17 cellular contexts compared by ENCODE assay signal in genomic region chrX:21638311-21638710, GRCh38. TPM values are rescaled to one million over a fixed set of nuclear protein-coding genes. Genes with fewer than 3 reads are reported as not detected.
DNase-seq lines count a peak whose midpoint lies in the region; FAIRE-seq and TF ChIP-seq lines count a peak whose summit lies in the region.
"Had no signal": no experiment of that assay in that cellular context is flagged by ENCODE, and none has a peak within 500 bp of the region (broad histone marks: within the 10 kb centered on the region; RNA-seq: fewer than 3 reads in every experiment).

No MANE protein-coding gene starts in this region.

- H3K27ac ChIP-seq in endothelial cell of umbilical vein (ENCODE audit: insufficient read depth, low read depth, low read length) (no peak overlapping the region), OCI-LY7 (ENCODE audit: low read depth, low read length, poor library complexity, severe bottlenecking) (no peak overlapping the region)
- H3K27ac ChIP-seq: testis had no signal

- H3K36me3 ChIP-seq in endothelial cell of umbilical vein (ENCODE audit: control insufficient read depth in 2 of 2, extremely low read depth in 1 of 2, insufficient read depth in 2 of 2, low read length in 2 of 2) (no peaks in the 10 kb centered on the region), OCI-LY7 (ENCODE audit: insufficient read depth, low read length) (no peaks in the 10 kb centered on the region)

- H3K9me3 ChIP-seq in endothelial cell of umbilical vein (replicated peaks; ENCODE audit: control insufficient read depth, insufficient read depth, low read length): no peaks in the 10 kb centered on the region
- no peaks in the 10 kb centered on the region for H3K9me3 ChIP-seq in OCI-LY7 (ENCODE audit: low read length)
- H3K9me3 ChIP-seq: testis had no signal

- no peaks in the 10 kb centered on the region for H3K27me3 ChIP-seq in endothelial cell of umbilical vein (ENCODE audit: control insufficient read depth in 2 of 2, insufficient read depth in 2 of 2, low read length in 2 of 2)
- H3K27me3 ChIP-seq: testis had no signal

- H3K4me3 ChIP-seq in AG09309 (ENCODE audit: control insufficient read depth, low read depth, low read length) (no peak overlapping the region), endothelial cell of umbilical vein (replicated peaks in 1 of 3; ENCODE audit: insufficient read depth in 1 of 3, low read depth in 1 of 3, low read length in 3 of 3) (no peak overlapping the region), OCI-LY7 (ENCODE audit: low read depth, low read length, poor library complexity, severe bottlenecking) (no peak overlapping the region)
- H3K4me3 ChIP-seq: testis had no signal

- TF ChIP-seq CTCF in AG09309 (IDR thresholded peaks at IDR 0.05; ENCODE audit: control insufficient read depth, insufficient read depth, low read depth, low read length, missing control alignments): no peak
- no peak for TF ChIP-seq CTCF in endothelial cell of umbilical vein (IDR thresholded peaks at IDR 0.05; ENCODE audit: extremely low read depth in 1 of 2, insufficient read depth in 1 of 2, low read depth in 1 of 2, low read length in 2 of 2)
- TF ChIP-seq CTCF in OCI-LY7 (conservative IDR thresholded peaks at IDR 0.05; ENCODE audit: low read length): no peak

- no peak overlapping the region for H3K4me2 ChIP-seq in endothelial cell of umbilical vein (ENCODE audit: insufficient read depth, low read length)
- H3K4me2 ChIP-seq in OCI-LY7 (ENCODE audit: low read length): no peak overlapping the region

- TF ChIP-seq POLR2A in endothelial cell of umbilical vein (IDR thresholded peaks at IDR 0.05; ENCODE audit: low read depth, low read length): no peak

- intact Hi-C loops in endothelial cell of umbilical vein (cut with micrococcal nuclease) (no loop called here), OCI-LY7 (cut with micrococcal nuclease; ENCODE audit: unreplicated experiment) (no loop called here)

- no TSS peak for BruUV-seq in endothelial cell of umbilical vein (replicated peaks; lab: Mats Ljungman, UMichigan)
- no TSS peak for BruUV-seq in OCI-LY7 (replicated peaks; lab: Mats Ljungman, UMichigan)

- H3K4me1 ChIP-seq in endothelial cell of umbilical vein (ENCODE audit: control insufficient read depth, extremely low read depth, insufficient read depth, low read length) (no peaks in the 10 kb centered on the region), OCI-LY7 (ENCODE audit: insufficient read depth, low read length, poor library complexity, severe bottlenecking) (no peaks in the 10 kb centered on the region)
- H3K4me1 ChIP-seq: testis had no signal

- dilution Hi-C loops in endothelial cell of umbilical vein (cut with MboI; ENCODE audit: extremely low pct_ligation_motif_present, low sequenced_read_pairs): no loop called here

- peak; percentile 40 for FAIRE-seq in endothelial cell of umbilical vein (lab: Jason Lieb, UNC)
- FAIRE-seq: GM19239 had no signal

- POLR2A ChIA-PET in endothelial cell of umbilical vein (lab: Charles Lee) (no interaction called here), OCI-LY7 (lab: Charles Lee) (no interaction called here)

- no peak overlapping the region for H3K9ac ChIP-seq in endothelial cell of umbilical vein (replicated peaks; ENCODE audit: extremely low read depth, insufficient read depth, low read length)

- CTCF ChIA-PET in endothelial cell of umbilical vein (lab: Charles Lee): no interaction called here
- CTCF ChIA-PET in OCI-LY7 (lab: Charles Lee; ENCODE audit: unreplicated experiment): no interaction called here

- H2AFZ ChIP-seq in endothelial cell of umbilical vein (ENCODE audit: low read depth, low read length) (no peak overlapping the region), OCI-LY7 (ENCODE audit: low read length) (no peak overlapping the region)

- H3K79me2 ChIP-seq in endothelial cell of umbilical vein (ENCODE audit: control insufficient read depth, insufficient read depth, low read length) (no peaks in the 10 kb centered on the region), OCI-LY7 (ENCODE audit: insufficient read depth, low read depth, low read length) (no peaks in the 10 kb centered on the region)

- H3K9me1 ChIP-seq in endothelial cell of umbilical vein (replicated peaks; ENCODE audit: control insufficient read depth, extremely low read depth, insufficient read depth, low read length): no peaks in the 10 kb centered on the region

- no peaks in the 10 kb centered on the region for H3K9me2 ChIP-seq in OCI-LY7 (ENCODE audit: insufficient read depth, low read length)

- DNase-seq in AG09309 (ENCODE audit: low read depth) (peak; percentile 4), HT1080 (ENCODE audit: low read depth) (peak; percentile 61), endothelial cell of umbilical vein (ENCODE audit: low read depth, low spot score) (no peak), iris pigment epithelial cell (ENCODE audit: low read depth) (peak; percentile 55), OCI-LY7 (ENCODE audit: low spot score) (no peak), NCI-H1417 (lab: John Stamatoyannopoulos, UW) (no peak), islet precursor cell (no peak)
- no peak for DNase-seq in central memory CD4-positive, alpha-beta T cell
- DNase-seq: activated CD4-positive, alpha-beta T cell treated with anti-CD3 and anti-CD28 coated beads, Interleukin-2, amount 50 U/mL, for 48 hours; activated naive CD4-positive, alpha-beta T cell; aorta; endodermal cell; NCI-H1105 treated with DMSO at 0.1 percent for 48 hours; occipital lobe; testis had no signal

- H4K20me1 ChIP-seq in endothelial cell of umbilical vein (replicated peaks; ENCODE audit: control insufficient read depth, extremely low read depth, insufficient read depth, low read length) (no peaks in the 10 kb centered on the region), OCI-LY7 (ENCODE audit: insufficient read depth, low read length) (no peaks in the 10 kb centered on the region)

TF ChIP-seq in endothelial cell of umbilical vein, 7 proteins besides CTCF, POLR2A, EP300 and RAD21:
- no peak for TF ChIP-seq MAX (IDR thresholded peaks at IDR 0.05; ENCODE audit: insufficient read depth, insufficient read length)
- TF ChIP-seq POLR2AphosphoS5 (IDR thresholded peaks at IDR 0.05; ENCODE audit: insufficient read depth, low read depth, low read length): no peak
- TF ChIP-seq JUN (IDR thresholded peaks at IDR 0.05; ENCODE audit: borderline replicate concordance, insufficient read depth, insufficient read length, low read depth): no peak
- TF ChIP-seq MYC (IDR thresholded peaks at IDR 0.05; ENCODE audit: low read depth, low read length): no peak
- no peak for TF ChIP-seq EZH2 (IDR thresholded peaks at IDR 0.05; ENCODE audit: borderline replicate concordance, low read depth, low read length, severe bottlenecking)
- no peak for TF ChIP-seq GATA2 (IDR thresholded peaks at IDR 0.05; ENCODE audit: insufficient read depth, insufficient read length, low read depth, low read length)
- no peak for TF ChIP-seq FOS (IDR thresholded peaks at IDR 0.05; ENCODE audit: borderline replicate concordance, insufficient read depth, low read length)
TF ChIP-seq in endothelial cell of umbilical vein: peak in this region for 0.

RNA-seq across cellular contexts. Expression of gene KLHL34, which starts 19.8 kb away (rescaled TPM):
- not detected in 2 replicates for total RNA-seq in HT1080 (2014; rRNA removed; shearing (Covaris generic))
- polyA plus RNA-seq in HT1080 (2015; cell fraction: cytosol; rRNA removed): not detected in 2 replicates
- polyA plus RNA-seq in HT1080 (2015; cell fraction: nucleus; rRNA removed): not detected in 2 replicates
- total RNA-seq in endothelial cell of umbilical vein (0.09 TPM in 1 of 2 replicates, not detected in the other), OCI-LY7 (2022) (not detected in 2 replicates)
- not detected in 2 replicates for polyA plus RNA-seq in endothelial cell of umbilical vein
- polyA plus RNA-seq in endothelial cell of umbilical vein (2011; cell fraction: cytosol; rRNA removed): not detected in 2 replicates
- not detected in 2 replicates for polyA plus RNA-seq in endothelial cell of umbilical vein (2011; cell fraction: nucleus; rRNA removed)
- polyA plus RNA-seq in endothelial cell of umbilical vein (2012): not detected in 2 replicates
- not detected in 2 replicates for polyA minus RNA-seq in endothelial cell of umbilical vein
- polyA minus RNA-seq in endothelial cell of umbilical vein (2011; cell fraction: cytosol; rRNA and poly(A)+ RNA removed): not detected
- polyA minus RNA-seq in endothelial cell of umbilical vein (2011; cell fraction: nucleus; rRNA and poly(A)+ RNA removed): not detected in 2 replicates
- not detected in 2 replicates for total RNA-seq in OCI-LY7 (2014; rRNA removed; shearing (Covaris generic))
- total RNA-seq: aorta, H4 had no signal

Comparison
In these comparisons a context has a peak if more than half of its experiments do, and no peak if none do; other contexts are left out.
1. DNase-seq: peak in AG09309 (single experiment), HT1080 (single experiment) and iris pigment epithelial cell (single experiment); none in endothelial cell of umbilical vein (single experiment), OCI-LY7 (single experiment), NCI-H1417 (0 of 3), central memory CD4-positive, alpha-beta T cell (single experiment) and islet precursor cell (single experiment).